26 cellular contexts compared by ENCODE assay signal in genomic region chr11:85800595-85801342, GRCh38. TPM values are rescaled to one million over a fixed set of nuclear protein-coding genes. Genes with fewer than 3 reads are reported as not detected.
"Had no signal": no experiment of that assay in that cellular context is flagged by ENCODE, and none has a peak within 500 bp of the region (broad histone marks: within the 10 kb centered on the region; RNA-seq: fewer than 3 reads in every experiment).

No MANE protein-coding gene starts in this region.

- ATAC-seq: activated naive CD8-positive, alpha-beta T cell treated with anti-CD3 and anti-CD28 coated beads, Interleukin-2, amount 50 U/mL, for 24 hours; foreskin keratinocyte; right cardiac atrium had no signal

- H3K4me1 ChIP-seq: foreskin keratinocyte, left ventricle myocardium inferior, parathyroid adenoma, testis, upper lobe of left lung had no signal

- H3K9ac ChIP-seq: parathyroid adenoma had no signal

- H3K36me3 ChIP-seq: cardiac muscle cell, left ventricle myocardium inferior, upper lobe of left lung had no signal

- H3K27me3 ChIP-seq: testis, upper lobe of left lung had no signal

- DNase-seq: activated CD4-positive, alpha-beta T cell treated with anti-CD3 and anti-CD28 coated beads for 4 hours; activated CD4-positive, alpha-beta T cell treated with anti-CD3 and anti-CD28 coated beads, Interleukin-2, amount 50 U/mL, for 48 hours; activated CD4-positive, CD25-positive, alpha-beta regulatory T cell; activated effector memory CD4-positive, alpha-beta T cell treated with anti-CD3 and anti-CD28 coated beads, Interleukin-2, amount 50 U/mL, for 16 hours; activated naive CD4-positive, alpha-beta T cell treated with anti-CD3 and anti-CD28 coated beads, Interleukin-2, amount 50 U/mL, for 16 hours; activated naive CD8-positive, alpha-beta T cell treated with anti-CD3 and anti-CD28 coated beads, Interleukin-2, amount 50 U/mL, for 24 hours; effector CD8-positive, alpha-beta T cell; foreskin keratinocyte; left ventricle myocardium inferior; nucleus accumbens; right cardiac atrium; stimulated activated CD4-positive, alpha-beta T cell treated with anti-CD3 and anti-CD28 coated beads, Interleukin-2, amount 100 ng/mL, for 24 hours; stimulated activated CD8-positive, alpha-beta memory T cell treated with anti-CD3 and anti-CD28 coated beads, Interleukin-4, amount 100 ng/mL, for 48 hours; testis; upper lobe of left lung had no signal

- H3K27me3 Mint-ChIP-seq: activated naive CD8-positive, alpha-beta T cell treated with anti-CD3 and anti-CD28 coated beads, Interleukin-2, amount 50 U/mL, for 24 hours; dendritic cell treated with granulocyte-macrophage colony-stimulating factor and Interleukin-4, amounts not matched to agents 40 ng/mL and 50 ng/mL, for 4 days had no signal

- H3K27ac ChIP-seq: cardiac muscle cell, foreskin keratinocyte, left ventricle myocardium inferior, parathyroid adenoma, skin epidermis, testis, upper lobe of left lung had no signal

- H3K4me3 ChIP-seq: cardiac muscle cell, left ventricle myocardium inferior, skin epidermis, testis, upper lobe of left lung had no signal

- H3K9me3 Mint-ChIP-seq: activated naive CD8-positive, alpha-beta T cell treated with anti-CD3 and anti-CD28 coated beads, Interleukin-2, amount 50 U/mL, for 24 hours; dendritic cell treated with granulocyte-macrophage colony-stimulating factor and Interleukin-4, amounts not matched to agents 40 ng/mL and 50 ng/mL, for 4 days had no signal

- H2AFZ ChIP-seq: parathyroid adenoma had no signal

- H3K4me3 Mint-ChIP-seq: activated naive CD8-positive, alpha-beta T cell treated with anti-CD3 and anti-CD28 coated beads, Interleukin-2, amount 50 U/mL, for 24 hours; dendritic cell treated with granulocyte-macrophage colony-stimulating factor and Interleukin-4, amounts not matched to agents 40 ng/mL and 50 ng/mL, for 4 days; T-helper 1 cell treated with Interleukin-12 subunit alpha and Interleukin-12 subunit beta and Interleukin-4 antibody, amounts not matched to agents 30 μg/mL and 1 μg/mL, for 36 hours had no signal

- H3K9me3 ChIP-seq: left ventricle myocardium inferior, testis, upper lobe of left lung had no signal

- H3K27ac Mint-ChIP-seq: activated naive CD8-positive, alpha-beta T cell treated with anti-CD3 and anti-CD28 coated beads, Interleukin-2, amount 50 U/mL, for 24 hours; dendritic cell treated with granulocyte-macrophage colony-stimulating factor and Interleukin-4, amounts not matched to agents 40 ng/mL and 50 ng/mL, for 4 days; T-helper 1 cell treated with Interleukin-12 subunit alpha and Interleukin-12 subunit beta and Interleukin-4 antibody, amounts not matched to agents 30 μg/mL and 1 μg/mL, for 36 hours had no signal

- H3K79me2 ChIP-seq: parathyroid adenoma had no signal

RNA-seq across cellular contexts. Expression of gene CCDC83, which starts 54.4 kb away (rescaled TPM):
- total RNA-seq: cardiac muscle cell, foreskin keratinocyte, glomerular endothelial cell, kidney epithelial cell, left ventricle myocardium inferior, lung microvascular endothelial cell, pulmonary artery endothelial cell, right cardiac atrium, upper lobe of left lung had no signal
- polyA plus RNA-seq: cardiac muscle cell, esophagus, foreskin keratinocyte, neural cell, right cardiac atrium had no signal
